20 cellular contexts compared by ENCODE assay signal in the genomic region with DNA sequence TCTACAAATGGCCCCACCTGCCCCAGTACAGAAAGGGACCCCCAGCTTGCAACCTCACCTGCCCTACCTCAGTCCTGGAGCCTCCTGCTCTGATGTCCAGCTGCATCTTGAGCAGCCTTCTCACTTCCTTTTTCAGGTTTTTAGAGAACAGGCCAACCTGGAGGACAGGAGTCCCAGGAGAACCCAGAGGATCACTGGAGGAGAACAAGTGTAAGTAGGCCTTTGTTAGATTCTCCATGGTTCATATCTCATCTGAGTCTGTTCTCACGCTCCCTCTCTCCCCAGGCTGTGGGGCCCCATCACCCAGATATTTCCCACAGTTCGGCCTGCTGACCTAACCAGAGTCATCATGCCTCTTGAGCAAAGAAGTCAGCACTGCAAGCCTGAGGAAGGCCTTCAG. TPM values are rescaled to one million over a fixed set of nuclear protein-coding genes. Genes with fewer than 3 reads are reported as not detected.
DNase-seq lines count a peak whose midpoint lies in the region; ATAC-seq and TF ChIP-seq lines count a peak whose summit lies in the region.
"Had no signal": no experiment of that assay in that cellular context is flagged by ENCODE, and none has a peak within 500 bp of the region (broad histone marks: within the 10 kb centered on the region; RNA-seq: fewer than 3 reads in every experiment).

No MANE protein-coding gene starts in this region.

- H3K4me3 ChIP-seq in GM12865 (ENCODE audit: low read depth, low read length) = no peak overlapping the region
- H3K4me3 ChIP-seq: A549, breast epithelium, dorsolateral prefrontal cortex, gastrocnemius medialis, right atrium auricular region had no signal

- no peak overlapping the region for H3K27ac Mint-ChIP-seq in naive thymus-derived CD8-positive, alpha-beta T cell
- H3K27ac Mint-ChIP-seq: activated CD8-positive, alpha-beta T cell treated with anti-CD3 and anti-CD28 coated beads, Interleukin-2, amount 10 ng/mL, durations not matched to agents 7 days and 5 days; activated T-helper 1 cell treated with anti-CD3 and anti-CD28 coated beads, Interleukin-12 subunit alpha, Interleukin-12 subunit beta, Interleukin-2, Interleukin-4 antibody, amounts not matched to agents 30 ng/mL and 10 ng/mL and 1 ng/mL, durations not matched to agents 14 hours and 24 hours and 36 hours had no signal

- H3K36me3 Mint-ChIP-seq in naive thymus-derived CD8-positive, alpha-beta T cell = no peaks in the 10 kb centered on the region

- H3K27me3 Mint-ChIP-seq in naive thymus-derived CD8-positive, alpha-beta T cell = no peaks in the 10 kb centered on the region
- H3K27me3 Mint-ChIP-seq: stimulated activated naive CD8-positive, alpha-beta T cell treated with anti-CD3 and anti-CD28 coated beads, Interleukin-15, amount 100 ng/mL, for 72 hours had no signal

- ATAC-seq in GM19397 (IDR thresholded peaks at IDR 0.05; ENCODE audit: unreplicated experiment) (peak; percentile 80), HG02678 (IDR thresholded peaks at IDR 0.05; ENCODE audit: unreplicated experiment) (peak; percentile 70), HG03432 (IDR thresholded peaks at IDR 0.05; ENCODE audit: unreplicated experiment) (peak; percentile 82), HG03457 (IDR thresholded peaks at IDR 0.05; ENCODE audit: unreplicated experiment) (no peak), HG02588 (IDR thresholded peaks at IDR 0.05; ENCODE audit: unreplicated experiment) (no peak)
- no peak for ATAC-seq in naive thymus-derived CD8-positive, alpha-beta T cell
- ATAC-seq: A549; activated CD8-positive, alpha-beta T cell treated with anti-CD3 and anti-CD28 coated beads, Interleukin-2, amount 10 ng/mL, durations not matched to agents 7 days and 5 days; gastrocnemius medialis; Right ventricle myocardium inferior; stimulated activated naive CD8-positive, alpha-beta T cell treated with anti-CD3 and anti-CD28 coated beads, Interleukin-15, amount 100 ng/mL, for 72 hours had no signal

- TF ChIP-seq CTCF in GM12865 (IDR thresholded peaks at IDR 0.05; ENCODE audit: insufficient read depth, low read depth, low read length, missing control alignments) = no peak

- no peaks in the 10 kb centered on the region for H3K9me3 Mint-ChIP-seq in naive thymus-derived CD8-positive, alpha-beta T cell
- H3K9me3 Mint-ChIP-seq: activated T-helper 1 cell treated with anti-CD3 and anti-CD28 coated beads, Interleukin-12 subunit alpha, Interleukin-12 subunit beta, Interleukin-2, Interleukin-4 antibody, amounts not matched to agents 30 ng/mL and 10 ng/mL and 1 ng/mL, durations not matched to agents 14 hours and 24 hours and 36 hours; stimulated activated naive CD8-positive, alpha-beta T cell treated with anti-CD3 and anti-CD28 coated beads, Interleukin-15, amount 100 ng/mL, for 72 hours had no signal

- no peaks in the 10 kb centered on the region for H3K4me1 Mint-ChIP-seq in naive thymus-derived CD8-positive, alpha-beta T cell
- H3K4me1 Mint-ChIP-seq: stimulated activated naive CD8-positive, alpha-beta T cell treated with anti-CD3 and anti-CD28 coated beads, Interleukin-15, amount 100 ng/mL, for 72 hours had no signal

- no peak overlapping the region for H3K4me3 Mint-ChIP-seq in naive thymus-derived CD8-positive, alpha-beta T cell
- H3K4me3 Mint-ChIP-seq: activated CD8-positive, alpha-beta T cell treated with anti-CD3 and anti-CD28 coated beads, Interleukin-2, amount 10 ng/mL, durations not matched to agents 7 days and 5 days; activated T-helper 1 cell treated with anti-CD3 and anti-CD28 coated beads, Interleukin-12 subunit alpha, Interleukin-12 subunit beta, Interleukin-2, Interleukin-4 antibody, amounts not matched to agents 30 ng/mL and 10 ng/mL and 1 ng/mL, durations not matched to agents 14 hours and 24 hours and 36 hours; stimulated activated naive CD8-positive, alpha-beta T cell treated with anti-CD3 and anti-CD28 coated beads, Interleukin-15, amount 100 ng/mL, for 72 hours had no signal

- POLR2A ChIA-PET in naive thymus-derived CD8-positive, alpha-beta T cell (lab: Charles Lee) = no interaction called here

- DNase-seq in GM12865 (ENCODE audit: low read depth) (peak; percentile 21), D341Med (ENCODE audit: low spot score) (no peak)
- DNase-seq in naive thymus-derived CD8-positive, alpha-beta T cell = no peak
- DNase-seq: activated CD8-positive, alpha-beta T cell treated with anti-CD3 and anti-CD28 coated beads, Interleukin-2, amount 10 ng/mL, durations not matched to agents 7 days and 5 days; dorsolateral prefrontal cortex; gastrocnemius medialis; NCI-H1694 treated with DMSO at 0.1 percent for 48 hours; NCI-H446 treated with DMSO at 0.1 percent for 48 hours; stimulated activated naive CD8-positive, alpha-beta T cell treated with anti-CD3 and anti-CD28 coated beads, Interleukin-15, amount 100 ng/mL, for 72 hours had no signal

RNA-seq across cellular contexts. Expression of a gene that starts 3.6 kb away (rescaled TPM):
- not detected for total RNA-seq in naive thymus-derived CD8-positive, alpha-beta T cell
- polyA plus RNA-seq in naive thymus-derived CD8-positive, alpha-beta T cell = not detected
- total RNA-seq: activated CD8-positive, alpha-beta T cell treated with anti-CD3 and anti-CD28 coated beads, Interleukin-2, amount 10 ng/mL, durations not matched to agents 7 days and 5 days; activated T-helper 1 cell treated with anti-CD3 and anti-CD28 coated beads, Interleukin-12 subunit alpha, Interleukin-12 subunit beta, Interleukin-2, Interleukin-4 antibody, amounts not matched to agents 30 ng/mL and 10 ng/mL and 1 ng/mL, durations not matched to agents 14 hours and 24 hours and 36 hours; breast epithelium; dorsolateral prefrontal cortex; epithelial cell of proximal tubule; gastrocnemius medialis; right atrium auricular region; Right ventricle myocardium inferior had no signal
- polyA plus RNA-seq: A549 had no signal

RNA-seq across cellular contexts. Expression of a gene that starts 58.4 kb away (rescaled TPM):
- 1 to 10 TPM in 1 of 2 experiments, under 1 TPM in 1; 0.62 to 1.4 TPM for total RNA-seq in naive thymus-derived CD8-positive, alpha-beta T cell
- under 1 TPM in 2 of 3 donors, not detected in 1; 0.11 to 0.26 TPM for polyA plus RNA-seq in naive thymus-derived CD8-positive, alpha-beta T cell
- total RNA-seq: epithelial cell of proximal tubule had no signal

Comparison
In these comparisons a context has a peak if more than half of its experiments do, and no peak if none do; other contexts are left out.
1. ATAC-seq: peak in GM19397 (single experiment), HG02678 (single experiment) and HG03432 (single experiment); none in HG03457 (single experiment), HG02588 (single experiment) and naive thymus-derived CD8-positive, alpha-beta T cell (0 of 2).